ENCODE assay signal across 10 cellular contexts in the genomic region with DNA sequence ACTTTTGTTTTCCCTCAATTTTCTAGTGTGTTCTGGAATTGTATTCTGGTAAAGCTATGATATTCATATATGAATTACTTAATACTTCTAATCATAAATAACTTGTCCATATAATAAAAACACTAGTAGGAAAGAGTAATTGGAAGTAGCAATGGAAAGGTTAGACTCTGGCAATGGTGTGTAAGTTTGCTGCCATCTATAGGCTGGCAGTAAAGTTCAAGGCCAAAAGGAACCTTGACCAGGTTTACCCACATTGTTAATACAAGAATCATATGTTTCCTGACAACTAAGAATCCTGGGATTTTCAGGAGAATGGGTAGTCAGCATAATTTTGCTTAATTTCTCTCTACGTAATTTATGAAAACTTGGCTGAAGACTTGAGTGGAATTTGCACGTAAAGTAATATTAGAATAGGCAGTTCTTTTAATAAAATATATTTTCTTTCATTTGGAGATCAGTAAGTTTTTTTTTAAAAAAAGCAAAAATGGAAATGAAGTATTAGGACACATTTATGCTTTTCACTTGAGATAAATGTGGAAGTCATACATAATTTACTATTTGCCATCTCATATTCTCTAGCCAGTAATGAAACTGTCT.
DNase-seq lines count a peak whose midpoint lies in the region; ATAC-seq and TF ChIP-seq lines count a peak whose summit lies in the region.
"Had no signal": no experiment of that assay in that cellular context is flagged by ENCODE, and none has a peak within 500 bp of the region (broad histone marks: within the 10 kb centered on the region; RNA-seq: fewer than 3 reads in every experiment).

No MANE protein-coding gene starts in this region.

- H4K8ac ChIP-seq in H9 (replicated peaks; ENCODE audit: insufficient read length, low read depth, low read length) = no peak overlapping the region

- intact Hi-C loops in A673 (cut with micrococcal nuclease; ENCODE audit: unreplicated experiment) = loop anchor here (5.0 kb wide), 1 partner anchor 551 kb away; no protein-coding TSS in a partner anchor

- H3K56ac ChIP-seq in H9 (ENCODE audit: insufficient read length, low read depth, low read length) = no peak overlapping the region

- H3K4ac ChIP-seq in H9 (ENCODE audit: low read depth, low read length) = no peak overlapping the region

- H3K79me1 ChIP-seq in H9 (ENCODE audit: insufficient read depth, low read depth, low read length, poor library complexity, severe bottlenecking) = no peaks in the 10 kb centered on the region

- no peak overlapping the region for H3K18ac ChIP-seq in H9 (ENCODE audit: insufficient read length, low read depth, low read length)

- H3T11ph ChIP-seq in H9 (ENCODE audit: low read length) = no peak overlapping the region

- no peak overlapping the region for H4K5ac ChIP-seq in H9 (ENCODE audit: insufficient read length, low read depth, low read length)

- no peak overlapping the region for H4K91ac ChIP-seq in H9 (ENCODE audit: insufficient read length, low read depth, low read length)

- H3K4me1 Mint-ChIP-seq in H9 (no peaks in the 10 kb centered on the region), neural progenitor cell (peaks cover 3% of the 10 kb centered on the region)
- H3K4me1 Mint-ChIP-seq: CD8-positive, alpha-beta memory T cell; IgD-negative memory B cell had no signal

- H3K9me3 ChIP-seq in A673 (ENCODE audit: low read depth, low read length, poor library complexity, severe bottlenecking) = no peaks in the 10 kb centered on the region
- no peaks in the 10 kb centered on the region for H3K9me3 ChIP-seq in H9 (ENCODE audit: control insufficient read depth, low read depth, low read length)
- H3K9me3 ChIP-seq in neural progenitor cell (ENCODE audit: low read depth) = no peaks in the 10 kb centered on the region

- H3K4me3 ChIP-seq in A673 (ENCODE audit: low read depth, low read length, poor library complexity, severe bottlenecking) (no peak overlapping the region), epithelial cell of proximal tubule (ENCODE audit: low read depth, low read length) (no peak overlapping the region), neural progenitor cell (no peak overlapping the region)

- H3K4me1 ChIP-seq in A673 (ENCODE audit: insufficient read depth, low read length, poor library complexity, severe bottlenecking) = no peaks in the 10 kb centered on the region
- no peaks in the 10 kb centered on the region for H3K4me1 ChIP-seq in H9 (ENCODE audit: insufficient read depth, low read length)
- H3K4me1 ChIP-seq in neural progenitor cell = no peaks in the 10 kb centered on the region

- POLR2A ChIA-PET in A673 (lab: Charles Lee; ENCODE audit: low non-redundant PET) = no interaction called here

- H3K4me3 Mint-ChIP-seq in H9 (no peak overlapping the region), neural progenitor cell (no peak overlapping the region)
- H3K4me3 Mint-ChIP-seq: CD8-positive, alpha-beta memory T cell; IgD-negative memory B cell had no signal

- no peak overlapping the region; a peak in 1 of 7 replicates for H3K27ac Mint-ChIP-seq in H9
- H3K27ac Mint-ChIP-seq in neural progenitor cell = no peak overlapping the region
- H3K27ac Mint-ChIP-seq: CD8-positive, alpha-beta memory T cell; IgD-negative memory B cell had no signal

- no peak overlapping the region for H3K27ac ChIP-seq in A673 (ENCODE audit: low read depth, low read length, poor library complexity, severe bottlenecking)
- no peak overlapping the region for H3K27ac ChIP-seq in H9 (ENCODE audit: insufficient read length, low read depth, low read length)
- H3K27ac ChIP-seq in neural progenitor cell = no peak overlapping the region

- no peaks in the 10 kb centered on the region for H3K36me3 Mint-ChIP-seq in H9 (ENCODE audit: insufficient read depth in 1 of 3, low read depth in 3 of 3)
- H3K36me3 Mint-ChIP-seq in neural progenitor cell = no peaks in the 10 kb centered on the region
- H3K36me3 Mint-ChIP-seq: CD8-positive, alpha-beta memory T cell; IgD-negative memory B cell had no signal

- H3K23me2 ChIP-seq in H9 (ENCODE audit: insufficient read length, low read depth, low read length, poor library complexity, severe bottlenecking) = no peaks in the 10 kb centered on the region

- H3K9ac ChIP-seq in H9 (ENCODE audit: extremely low read depth, insufficient read length, low read length) = no peak overlapping the region
- no peak overlapping the region for H3K9ac ChIP-seq in neural progenitor cell

- H2BK5ac ChIP-seq in H9 (ENCODE audit: insufficient read length, low read length) = no peak overlapping the region

- H2AFZ ChIP-seq in H9 (ENCODE audit: low read length) (no peak overlapping the region), neural progenitor cell (replicated peaks) (no peak overlapping the region)

- TF ChIP-seq CTCF in A673 (conservative IDR thresholded peaks at IDR 0.05; ENCODE audit: low read depth, low read length) (peak; percentile 67), H9 (conservative IDR thresholded peaks at IDR 0.05) (peak; percentile 65), epithelial cell of proximal tubule (conservative IDR thresholded peaks at IDR 0.05; ENCODE audit: low read depth, low read length) (peak; percentile 68), neural progenitor cell (IDR thresholded peaks at IDR 0.05) (no peak)

- no peak overlapping the region for H2AK5ac ChIP-seq in H9 (ENCODE audit: insufficient read length, low read length)

- no peak overlapping the region for H2BK120ac ChIP-seq in H9 (ENCODE audit: low read depth, low read length, poor library complexity, severe bottlenecking)

- no peaks in the 10 kb centered on the region for H3F3A ChIP-seq in neural progenitor cell (ENCODE audit: low read depth)

- H4K20me1 ChIP-seq in H9 (ENCODE audit: control insufficient read depth, insufficient read depth, insufficient read length) = no peaks in the 10 kb centered on the region
- no peaks in the 10 kb centered on the region for H4K20me1 ChIP-seq in neural progenitor cell (ENCODE audit: low read depth)

- H3K14ac ChIP-seq in H9 (ENCODE audit: insufficient read depth, low read length) = no peak overlapping the region

- no peaks in the 10 kb centered on the region for H3K27me3 Mint-ChIP-seq in H9 (ENCODE audit: low read depth)
- no peaks in the 10 kb centered on the region for H3K27me3 Mint-ChIP-seq in neural progenitor cell (ENCODE audit: insufficient read depth, low read depth)
- H3K27me3 Mint-ChIP-seq: CD8-positive, alpha-beta memory T cell; IgD-negative memory B cell had no signal

- H3K27me3 ChIP-seq in A673 (replicated peaks; ENCODE audit: insufficient read depth, low read depth, low read length, poor library complexity) = no peaks in the 10 kb centered on the region
- H3K27me3 ChIP-seq in H9 (ENCODE audit: insufficient read depth, low read length) = no peaks in the 10 kb centered on the region
- no peaks in the 10 kb centered on the region for H3K27me3 ChIP-seq in neural progenitor cell

- H2BK20ac ChIP-seq in H9 (ENCODE audit: low read depth, low read length, poor library complexity, severe bottlenecking) = no peak overlapping the region

- H3K23ac ChIP-seq in H9 (ENCODE audit: insufficient read length, low read depth, low read length) = no peak overlapping the region

- ATAC-seq in HG02870 (IDR thresholded peaks at IDR 0.05; ENCODE audit: unreplicated experiment) = no peak

- H3K4me2 ChIP-seq in H9 (ENCODE audit: insufficient read depth, insufficient read length, low read length) (no peak overlapping the region), neural progenitor cell (no peak overlapping the region)

- DNase-seq in A673 (ENCODE audit: low spot score) (peak; percentile 22), H9 (no peak), NCI-H82 treated with DMSO at 0.1 percent for 48 hours (lab: John Stamatoyannopoulos, UW; ENCODE audit: unreplicated experiment) (peak; percentile 7), epithelial cell of proximal tubule (ENCODE audit: low read depth) (no peak), neural progenitor cell (ENCODE audit: low spot score) (no peak), dermis blood vessel endothelial cell (no peak), MV-4-11 (lab: John Stamatoyannopoulos, UW) (no peak)
- DNase-seq: CD8-positive, alpha-beta memory T cell had no signal

- no peak overlapping the region for H2BK12ac ChIP-seq in H9 (ENCODE audit: insufficient read length, low read depth, low read length)

- H3K9me3 Mint-ChIP-seq in H9 (no peaks in the 10 kb centered on the region), neural progenitor cell (no peaks in the 10 kb centered on the region)

- CTCF ChIA-PET in A673 (lab: Charles Lee) = no interaction called here

- BruUV-seq in A673 (replicated peaks; lab: Mats Ljungman, UMichigan) = no TSS peak

- no peak overlapping the region for H2BK15ac ChIP-seq in H9 (ENCODE audit: low read depth, low read length)

- H3K36me3 ChIP-seq in A673 (ENCODE audit: insufficient read depth, low read length, poor library complexity, severe bottlenecking) (no peaks in the 10 kb centered on the region), neural progenitor cell (no peaks in the 10 kb centered on the region)

- WGBS in H9 (ENCODE audit: extremely low coverage, insufficient read length, low lambda C conversion rate) = no CpG with 5 or more reads among the region's 2 CpGs

- H3K79me2 ChIP-seq in H9 (ENCODE audit: insufficient read depth, low read length) (no peaks in the 10 kb centered on the region), neural progenitor cell (ENCODE audit: low read depth) (no peaks in the 10 kb centered on the region)

Comparison
In these comparisons a context has a peak if more than half of its experiments do, and no peak if none do; other contexts are left out.
1. DNase-seq: peak in A673 (single experiment) and NCI-H82 treated with DMSO at 0.1 percent for 48 hours (single experiment); none in H9 (single experiment), epithelial cell of proximal tubule (single experiment), neural progenitor cell (single experiment), dermis blood vessel endothelial cell (single experiment) and MV-4-11 (single experiment).